In the genomic region with DNA sequence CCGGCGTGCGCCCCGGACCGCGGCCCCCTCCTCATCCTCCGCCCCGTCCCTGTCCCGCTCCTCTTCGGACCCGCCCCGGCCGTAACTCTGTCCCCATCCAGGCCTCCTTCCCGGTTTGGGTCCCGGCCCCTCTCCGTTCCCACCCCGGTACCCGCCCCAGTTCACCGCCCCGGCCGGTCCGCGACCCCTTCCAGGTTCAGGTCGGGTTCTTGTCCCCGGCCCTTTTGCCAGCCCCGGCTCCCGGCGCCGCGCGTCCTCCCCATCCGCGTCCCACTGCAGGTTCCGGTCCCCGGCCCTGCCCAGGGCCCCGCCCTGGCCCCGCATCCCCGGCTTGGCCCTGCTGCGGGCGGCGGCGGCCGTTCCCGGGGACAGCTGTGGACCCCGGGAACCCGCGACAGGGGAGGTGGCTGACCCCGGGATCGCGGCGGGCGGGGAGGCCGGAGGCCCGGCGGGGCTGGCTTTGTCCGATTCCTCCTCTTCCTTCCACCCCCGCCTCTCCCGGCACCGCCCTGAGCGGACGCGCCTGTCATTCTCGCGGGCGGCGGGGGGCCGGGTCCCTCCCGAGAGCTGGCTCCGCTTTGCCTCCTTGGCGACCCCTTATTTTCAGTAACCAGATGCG, we compare ENCODE assay signal across 8 cellular contexts. TPM values are rescaled to one million over a fixed set of nuclear protein-coding genes. Genes with fewer than 3 reads are reported as not detected.
DNase-seq lines count a peak whose midpoint lies in the region; ATAC-seq and TF ChIP-seq lines count a peak whose summit lies in the region.

No MANE protein-coding gene starts in this region.

- ATAC-seq in activated naive CD8-positive, alpha-beta T cell treated with anti-CD3 and anti-CD28 coated beads, Interleukin-2, amount 10 ng/mL, durations not matched to agents 7 days and 5 days (ENCODE audit: low read depth), result peak; percentile 65
- ATAC-seq in left cardiac atrium, result peak; percentile 45 to 47

- peak overlapping the region; percentile 95 for H3K4me3 Mint-ChIP-seq in HFFc6
- peak overlapping the region; percentile 92 for H3K4me3 Mint-ChIP-seq in activated naive CD8-positive, alpha-beta T cell treated with anti-CD3 and anti-CD28 coated beads, Interleukin-2, amount 10 ng/mL, durations not matched to agents 7 days and 5 days

- peaks cover 69% of the 10 kb centered on the region for H3K4me1 Mint-ChIP-seq in HFFc6 (ENCODE audit: low read depth)
- H3K4me1 Mint-ChIP-seq in activated naive CD8-positive, alpha-beta T cell treated with anti-CD3 and anti-CD28 coated beads, Interleukin-2, amount 10 ng/mL, durations not matched to agents 7 days and 5 days, result peaks cover 27% of the 10 kb centered on the region

- no peaks in the 10 kb centered on the region for H3K9me2 ChIP-seq in OCI-LY1 (ENCODE audit: low read depth, low read length)

- H3K9ac ChIP-seq in OCI-LY1 (ENCODE audit: low read length), result peak overlapping the region; percentile 89

- H3K9me3 ChIP-seq in OCI-LY1 (ENCODE audit: low read length), result no peaks in the 10 kb centered on the region

- intact Hi-C loops in left cardiac atrium (cut with DNase I), result loop anchor here (10.0 kb wide), 2 partner anchors 55 to 65 kb away; no protein-coding TSS in a partner anchor
- intact Hi-C loops in posterior vena cava (cut with DNase I), result loop anchor here in 1 of 2 donors (5.0 kb wide), 1 partner anchor 508 kb away; the partner anchor contains the start of gene KIF26A

- 0 out of 2 replicates have a peak, but pooled peaks cover 3% of the 10 kb centered on the region for H3K36me3 ChIP-seq in OCI-LY1 (ENCODE audit: insufficient read depth, low read length)

- peaks cover 16% of the 10 kb centered on the region for H3K36me3 Mint-ChIP-seq in HFFc6 (ENCODE audit: low read depth)
- peaks cover 6% of the 10 kb centered on the region for H3K36me3 Mint-ChIP-seq in activated naive CD8-positive, alpha-beta T cell treated with anti-CD3 and anti-CD28 coated beads, Interleukin-2, amount 10 ng/mL, durations not matched to agents 7 days and 5 days

- no peak; the same call in 1 of the 2 replicates for TF ChIP-seq CTCF in HFFc6 (IDR thresholded peaks at IDR 0.05)
- no peak for TF ChIP-seq CTCF in OCI-LY1 (IDR thresholded peaks at IDR 0.05; ENCODE audit: low read length)

- H4K20me1 ChIP-seq in OCI-LY1 (ENCODE audit: insufficient read depth, low read length), result no peaks in the 10 kb centered on the region

- H3K9me3 Mint-ChIP-seq in HFFc6, result no peaks in the 10 kb centered on the region
- H3K9me3 Mint-ChIP-seq in activated naive CD8-positive, alpha-beta T cell treated with anti-CD3 and anti-CD28 coated beads, Interleukin-2, amount 10 ng/mL, durations not matched to agents 7 days and 5 days, result no peaks in the 10 kb centered on the region

- H3K79me2 ChIP-seq in OCI-LY1 (ENCODE audit: insufficient read depth, low read length), result peaks cover 49% of the 10 kb centered on the region

- no peaks in the 10 kb centered on the region for H3K27me3 ChIP-seq in OCI-LY1 (ENCODE audit: insufficient read depth, low read length)

- peak overlapping the region; percentile 50 for H3K27ac ChIP-seq in OCI-LY1 (ENCODE audit: low read depth, low read length, poor library complexity, severe bottlenecking)

- peak overlapping the region; percentile 97 for H3K4me2 ChIP-seq in OCI-LY1 (ENCODE audit: low read length)

- DNase-seq in DMS53 (lab: John Stamatoyannopoulos, UW), result peak; percentile 45
- DNase-seq in DMS53 treated with DMSO at 0.1 percent for 48 hours (lab: John Stamatoyannopoulos, UW; ENCODE audit: unreplicated experiment), result no peak
- DNase-seq in HFFc6, result no peak
- peak; percentile 76 for DNase-seq in activated naive CD8-positive, alpha-beta T cell treated with anti-CD3 and anti-CD28 coated beads, Interleukin-2, amount 10 ng/mL, durations not matched to agents 7 days and 5 days
- peak; percentile 76 for DNase-seq in left cardiac atrium
- DNase-seq in posterior vena cava (ENCODE audit: low spot score), result peak; percentile 89
- DNase-seq in NCI-H187 treated with DMSO at 0.1 percent for 48 hours (lab: John Stamatoyannopoulos, UW), result no peak

- peaks cover 55% of the 10 kb centered on the region for H3K4me1 ChIP-seq in OCI-LY1 (ENCODE audit: insufficient read depth, low read length, severe bottlenecking)

- peak overlapping the region; percentile 95 for H3K4me3 ChIP-seq in OCI-LY1 (ENCODE audit: low read depth, low read length, poor library complexity, severe bottlenecking)

- peak overlapping the region; percentile 85 for H3K27ac Mint-ChIP-seq in HFFc6
- H3K27ac Mint-ChIP-seq in activated naive CD8-positive, alpha-beta T cell treated with anti-CD3 and anti-CD28 coated beads, Interleukin-2, amount 10 ng/mL, durations not matched to agents 7 days and 5 days, result peak overlapping the region; percentile 70

- H3F3A ChIP-seq in OCI-LY1 (ENCODE audit: insufficient read depth, low read length), result no peaks in the 10 kb centered on the region

- no peaks in the 10 kb centered on the region for H3K27me3 Mint-ChIP-seq in HFFc6 (ENCODE audit: insufficient read depth)
- no peaks in the 10 kb centered on the region for H3K27me3 Mint-ChIP-seq in activated naive CD8-positive, alpha-beta T cell treated with anti-CD3 and anti-CD28 coated beads, Interleukin-2, amount 10 ng/mL, durations not matched to agents 7 days and 5 days

- POLR2A ChIA-PET in activated naive CD8-positive, alpha-beta T cell treated with anti-CD3 and anti-CD28 coated beads, Interleukin-2, amount 10 ng/mL, durations not matched to agents 7 days and 5 days (lab: Charles Lee), result interaction anchor here (1.2 to 2.5 kb wide), 2 partner anchors 67 to 86 kb away, joined by 5 to 6 read pairs; partner anchors contain the start of genes BAG5, COA8 and XRCC3

- H2AFZ ChIP-seq in OCI-LY1 (ENCODE audit: low read length), result no peak overlapping the region

RNA-seq across cellular contexts. Expression of gene KLC1, which starts 0.6 kb away (rescaled TPM):
- total RNA-seq in HFFc6 (2021; fragmentation: NEBNext Ultra II Directional; extraction: Animal tissue kit (Norgen Biotek cat#: 25700)), result 100 to 1,000 TPM; 179 to 204 (median 189) TPM
- 100 to 1,000 TPM; 197 to 200 TPM for total RNA-seq in activated naive CD8-positive, alpha-beta T cell treated with anti-CD3 and anti-CD28 coated beads, Interleukin-2, amount 10 ng/mL, durations not matched to agents 7 days and 5 days
- total RNA-seq in left cardiac atrium, result 100 to 1,000 TPM; 118 to 139 TPM
- 100 to 1,000 TPM; 169 to 192 TPM for total RNA-seq in posterior vena cava

Comparison
In these comparisons a context has a peak if more than half of its experiments do, and no peak if none do; other contexts are left out.
1. DNase-seq: peak in DMS53 (single experiment), activated naive CD8-positive, alpha-beta T cell treated with anti-CD3 and anti-CD28 coated beads, Interleukin-2, amount 10 ng/mL, durations not matched to agents 7 days and 5 days (single experiment), left cardiac atrium (single experiment) and posterior vena cava (single experiment); none in DMS53 treated with DMSO at 0.1 percent for 48 hours (single experiment), HFFc6 (single experiment) and NCI-H187 treated with DMSO at 0.1 percent for 48 hours (single experiment).